1 cellular context compared by ENCODE assay signal in genomic region chr5:134464988-134465855, GRCh38.
TF ChIP-seq lines count a peak whose summit lies in the region.

No MANE protein-coding gene starts in this region.

TF ChIP-seq in GM23338, 12 proteins besides CTCF, POLR2A, EP300 and RAD21 (continued from another document):
- no peak for TF ChIP-seq JUNB (IDR thresholded peaks at IDR 0.05; ENCODE audit: unreplicated experiment)
- TF ChIP-seq NANOG (IDR thresholded peaks at IDR 0.05; ENCODE audit: borderline replicate concordance): no peak
- no peak for TF ChIP-seq CREB1 (CRISPR knock-in tag; IDR thresholded peaks at IDR 0.05; ENCODE audit: low read depth)
- no peak for TF ChIP-seq STAT1 (IDR thresholded peaks at IDR 0.05; ENCODE audit: unreplicated experiment)
